8 cellular contexts compared by ENCODE assay signal in genomic region chr22:17172172-17172833, GRCh38. TPM values are rescaled to one million over a fixed set of nuclear protein-coding genes. Genes with fewer than 3 reads are reported as not detected.
DNase-seq lines count a peak whose midpoint lies in the region; ATAC-seq and TF ChIP-seq lines count a peak whose summit lies in the region.

No MANE protein-coding gene starts in this region.

- no peak for TF ChIP-seq POLR2A in HCT116 (IDR thresholded peaks at IDR 0.05; ENCODE audit: borderline replicate concordance, extremely low read depth, insufficient read depth, insufficient read length)
- no peak for TF ChIP-seq POLR2A in gastrocnemius medialis (IDR thresholded peaks at IDR 0.05)

- TSS peak; percentile 41 for BruUV-seq in HCT116 (replicated peaks; lab: Mats Ljungman, UMichigan)

- peak overlapping the region; percentile 62 to 69 for H3K4me3 ChIP-seq in HCT116 (replicated peaks in 1 of 2; ENCODE audit: low read depth in 1 of 2, low read length in 2 of 2)
- peak overlapping the region; percentile 52 to 91 (median 78) for H3K4me3 ChIP-seq in gastrocnemius medialis

- H3K9me3 Mint-ChIP-seq in activated T-helper 2 cell treated with anti-CD3 and anti-CD28 coated beads, Interferon-gamma antibody, Interleukin-2, Interleukin-4, amounts not matched to agents 10 μg/mL and 5 μg/mL and 100 μg/mL, durations not matched to agents 14 hours and 24 hours and 36 hours: no peaks in the 10 kb centered on the region

- peak overlapping the region; percentile 98 for H3K27ac ChIP-seq in HCT116 (ENCODE audit: low read depth, low read length)
- H3K27ac ChIP-seq in gastrocnemius medialis: peak overlapping the region; percentile 88 to 100 (median 96)

- H3K9me3 ChIP-seq in HCT116 (ENCODE audit: control insufficient read depth in 1 of 2, insufficient read depth in 1 of 2, low read depth in 1 of 2, low read length in 2 of 2) (no peaks in the 10 kb centered on the region), gastrocnemius medialis (no peaks in the 10 kb centered on the region)

- H3K9me2 ChIP-seq in HCT116 (ENCODE audit: insufficient read depth): no peaks in the 10 kb centered on the region

- no peaks in the 10 kb centered on the region for H3K36me3 Mint-ChIP-seq in activated T-helper 2 cell treated with anti-CD3 and anti-CD28 coated beads, Interferon-gamma antibody, Interleukin-2, Interleukin-4, amounts not matched to agents 10 μg/mL and 5 μg/mL and 100 μg/mL, durations not matched to agents 14 hours and 24 hours and 36 hours (ENCODE audit: low read depth)

- TF ChIP-seq RAD21 in HCT116 (IDR thresholded peaks at IDR 0.05; ENCODE audit: low read depth): no peak

- ATAC-seq in HCT116 (peak; percentile 18), left ventricle myocardium superior (peak; percentile 70), gastrocnemius medialis (peak; percentile 27 to 47), HG02885 (IDR thresholded peaks at IDR 0.05; ENCODE audit: poor library complexity, unreplicated experiment) (no peak), GM21717 (IDR thresholded peaks at IDR 0.05; ENCODE audit: unreplicated experiment) (no peak)

- in situ Hi-C loops in gastrocnemius medialis (cut with MboI; ENCODE audit: low sequenced_read_pairs in 4 of 4): loop anchor here in 2 of 4 donors (10.0 to 25.0 kb wide), 4 partner anchors 98 to 465 kb away; partner anchors contain the start of genes ATP6V1E1 (in 1 of the 2) and BCL2L13 (in 1 of the 2)

- H3K27me3 Mint-ChIP-seq in activated T-helper 2 cell treated with anti-CD3 and anti-CD28 coated beads, Interferon-gamma antibody, Interleukin-2, Interleukin-4, amounts not matched to agents 10 μg/mL and 5 μg/mL and 100 μg/mL, durations not matched to agents 14 hours and 24 hours and 36 hours (ENCODE audit: low read depth): peaks cover 6% of the 10 kb centered on the region

- H3K27ac Mint-ChIP-seq in activated T-helper 2 cell treated with anti-CD3 and anti-CD28 coated beads, Interferon-gamma antibody, Interleukin-2, Interleukin-4, amounts not matched to agents 10 μg/mL and 5 μg/mL and 100 μg/mL, durations not matched to agents 14 hours and 24 hours and 36 hours: peak overlapping the region; percentile 38

- no peak; a peak in 1 of 6 replicates for TF ChIP-seq CTCF in HCT116 (IDR thresholded peaks at IDR 0.05 in 2 of 3, conservative IDR thresholded peaks at IDR 0.05 in 1 of 3; ENCODE audit: borderline replicate concordance in 1 of 3, insufficient read depth in 1 of 3, low read depth in 2 of 3, low read length in 2 of 3)
- TF ChIP-seq CTCF in gastrocnemius medialis (IDR thresholded peaks at IDR 0.05 in 4 of 5, conservative IDR thresholded peaks at IDR 0.05 in 1 of 5): peak in 1 of 5 experiments; percentile 41

- H3K27me3 ChIP-seq in HCT116 (ENCODE audit: insufficient read depth, low read length): no peaks in the 10 kb centered on the region
- H3K27me3 ChIP-seq in gastrocnemius medialis: no peaks in the 10 kb centered on the region

- CTCF ChIA-PET in HCT116 (lab: Charles Lee): interaction anchor here (0.6 to 4.8 kb wide), 59 partner anchors 8 to 906 kb away, joined by 3 to 125 read pairs (median 5); partner anchors contain the start of genes ADA2, HDHD5, IL17RA and PEX26

- H2AFZ ChIP-seq in HCT116 (ENCODE audit: low read depth, low read length, poor library complexity, severe bottlenecking): peak overlapping the region; percentile 95

- intact Hi-C loops in HCT116 (cut with micrococcal nuclease) (loop anchor here (2.0 to 5.0 kb wide), 2 partner anchors 88 to 195 kb away; partner anchors contain the start of genes CECR2 and IL17RA), left ventricle myocardium superior (cut with micrococcal nuclease) (no loop called here), gastrocnemius medialis (cut with DNase I; ENCODE audit: low total_unique reads) (loop anchor here (2.0 to 5.0 kb wide), 4 partner anchors 85 to 315 kb away; no protein-coding TSS in a partner anchor)
- intact Hi-C loops in activated T-helper 2 cell treated with anti-CD3 and anti-CD28 coated beads, Interferon-gamma antibody, Interleukin-2, Interleukin-4, amounts not matched to agents 10 μg/mL and 5 μg/mL and 100 μg/mL, durations not matched to agents 14 hours and 24 hours and 36 hours (cut with micrococcal nuclease): loop anchor here (10.0 kb wide), 1 partner anchor 82 kb away; no protein-coding TSS in a partner anchor

- POLR2A ChIA-PET in HCT116 (lab: Charles Lee): interaction anchor here (1.0 to 2.5 kb wide), 9 partner anchors 10 to 330 kb away, joined by 3 to 13 read pairs (median 6); partner anchors contain the start of gene HDHD5

- no peaks in the 10 kb centered on the region for H4K20me1 ChIP-seq in HCT116 (ENCODE audit: insufficient read depth)

- peak overlapping the region; percentile 73 for H3K9ac ChIP-seq in HCT116 (ENCODE audit: low read length)

- peak overlapping the region; percentile 85 for H3K4me2 ChIP-seq in HCT116 (ENCODE audit: low read length)

- H3K4me1 Mint-ChIP-seq in activated T-helper 2 cell treated with anti-CD3 and anti-CD28 coated beads, Interferon-gamma antibody, Interleukin-2, Interleukin-4, amounts not matched to agents 10 μg/mL and 5 μg/mL and 100 μg/mL, durations not matched to agents 14 hours and 24 hours and 36 hours (ENCODE audit: low read depth): peaks cover 2% of the 10 kb centered on the region

- peak overlapping the region; percentile 61 for H3K4me3 Mint-ChIP-seq in activated T-helper 2 cell treated with anti-CD3 and anti-CD28 coated beads, Interferon-gamma antibody, Interleukin-2, Interleukin-4, amounts not matched to agents 10 μg/mL and 5 μg/mL and 100 μg/mL, durations not matched to agents 14 hours and 24 hours and 36 hours (ENCODE audit: low read depth)

- DNase-seq in HCT116 (ENCODE audit: low read depth, low spot score): no peak
- DNase-seq in activated T-helper 2 cell treated with anti-CD3 and anti-CD28 coated beads, Interferon-gamma antibody, Interleukin-2, Interleukin-4, amounts not matched to agents 10 μg/mL and 5 μg/mL and 100 μg/mL, durations not matched to agents 14 hours and 24 hours and 36 hours (ENCODE audit: low spot score): no peak
- peak; percentile 78 for DNase-seq in left ventricle myocardium superior
- peak in 1 of 2 donors; percentile 55 for DNase-seq in gastrocnemius medialis
- no peak for DNase-seq in NCI-H524 (lab: John Stamatoyannopoulos, UW)
- DNase-seq in DMS114 treated with DMSO at 0.1 percent for 48 hours (lab: John Stamatoyannopoulos, UW; ENCODE audit: unreplicated experiment): no peak

- RAD21 ChIA-PET in HCT116 (lab: Charles Lee; ENCODE audit: low non-redundant PET in 1 of 2, low total read pairs in 2 of 2, uncharacterized antibody in 2 of 2, unreplicated experiment in 2 of 2): interaction anchor here (0.6 to 2.1 kb wide), 10 partner anchors 13 to 329 kb away, joined by 3 to 13 read pairs (median 3); partner anchors contain the start of gene HDHD5 (in 1 of the 2)

- H3K79me2 ChIP-seq in HCT116 (ENCODE audit: insufficient read depth, low read length): no peaks in the 10 kb centered on the region

- H3K36me3 ChIP-seq in HCT116 (ENCODE audit: control insufficient read depth in 1 of 2, insufficient read depth in 2 of 2, low read length in 2 of 2) (no peaks in the 10 kb centered on the region), gastrocnemius medialis (no peaks in the 10 kb centered on the region)

- peaks cover 10% of the 10 kb centered on the region in 2 experiments for H3K4me1 ChIP-seq in HCT116 (ENCODE audit: control insufficient read depth in 1 of 2, insufficient read depth in 2 of 2, low read length in 2 of 2)
- peaks cover 10 to 19% of the 10 kb centered on the region in 2 donors for H3K4me1 ChIP-seq in gastrocnemius medialis

TF ChIP-seq in HCT116, 20 proteins besides CTCF, POLR2A, EP300 and RAD21 (continues in another document):
- no peak for TF ChIP-seq FOSL1 (IDR thresholded peaks at IDR 0.05; ENCODE audit: low read depth)

RNA-seq across cellular contexts. Expression of gene HDHD5, which starts 13.2 kb away (rescaled TPM):
- 70.1 TPM for total RNA-seq in HCT116 (2021; ENCODE audit: unreplicated experiment)
- 72.0 and 75.3 TPM in 2 replicates for polyA plus RNA-seq in HCT116 (2012)
- total RNA-seq in activated T-helper 2 cell treated with anti-CD3 and anti-CD28 coated beads, Interferon-gamma antibody, Interleukin-2, Interleukin-4, amounts not matched to agents 10 μg/mL and 5 μg/mL and 100 μg/mL, durations not matched to agents 14 hours and 24 hours and 36 hours: 44.3 and 44.8 TPM in 2 replicates
- total RNA-seq in left ventricle myocardium superior: 63.8 TPM
- total RNA-seq in gastrocnemius medialis: 10 to 100 TPM; 32.0 to 38.5 (median 35.1) TPM

RNA-seq across cellular contexts. Expression of gene ADA2, which starts 46.9 kb away (rescaled TPM):
- total RNA-seq in HCT116 (2021; ENCODE audit: unreplicated experiment) (0.20 TPM), left ventricle myocardium superior (34.0 TPM), gastrocnemius medialis (1 to 10 TPM; 2.2 to 3.4 (median 2.7) TPM)
- polyA plus RNA-seq in HCT116 (2012): 0.01 and 0.09 TPM in 2 replicates
- total RNA-seq in activated T-helper 2 cell treated with anti-CD3 and anti-CD28 coated beads, Interferon-gamma antibody, Interleukin-2, Interleukin-4, amounts not matched to agents 10 μg/mL and 5 μg/mL and 100 μg/mL, durations not matched to agents 14 hours and 24 hours and 36 hours: 3.9 and 4.5 TPM in 2 replicates

RNA-seq across cellular contexts. Expression of gene TMEM121B, which starts 51.1 kb away (rescaled TPM):
- total RNA-seq in HCT116 (2021; ENCODE audit: unreplicated experiment) (0.57 TPM), left ventricle myocardium superior (1.7 TPM), gastrocnemius medialis (under 1 TPM; 0.17 to 0.29 (median 0.24) TPM)
- polyA plus RNA-seq in HCT116 (2012): 0.16 and 0.31 TPM in 2 replicates
- total RNA-seq in activated T-helper 2 cell treated with anti-CD3 and anti-CD28 coated beads, Interferon-gamma antibody, Interleukin-2, Interleukin-4, amounts not matched to agents 10 μg/mL and 5 μg/mL and 100 μg/mL, durations not matched to agents 14 hours and 24 hours and 36 hours: 0.05 and 0.09 TPM in 2 replicates

Comparison
In these comparisons a context has a peak if more than half of its experiments do, and no peak if none do; other contexts are left out.
1. ATAC-seq: peak in HCT116 (single experiment), left ventricle myocardium superior (single experiment) and gastrocnemius medialis (2 of 2); none in HG02885 (single experiment) and GM21717 (single experiment).